In the genomic region with DNA sequence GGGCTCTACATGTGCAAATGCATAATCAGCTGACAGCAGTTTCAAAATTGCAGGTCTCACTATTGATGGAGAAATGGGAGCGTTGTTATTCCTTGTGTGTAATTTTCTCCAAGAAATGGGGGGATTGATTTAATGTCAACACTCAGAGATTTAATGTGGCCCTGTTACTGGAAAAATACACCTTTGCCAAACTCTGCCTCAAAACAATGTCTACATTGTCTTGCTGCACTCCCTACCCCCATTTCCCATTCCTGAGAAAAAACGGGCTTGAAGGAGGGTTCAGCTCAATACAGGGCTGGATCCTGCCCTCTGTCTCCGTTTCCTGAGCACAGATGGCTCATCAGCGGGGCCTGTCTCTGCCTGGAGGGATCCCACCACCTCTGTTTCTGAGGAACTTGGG, we compare ENCODE assay signal across 38 cellular contexts. TPM values are rescaled to one million over a fixed set of nuclear protein-coding genes. Genes with fewer than 3 reads are reported as not detected.
"Had no signal": no experiment of that assay in that cellular context is flagged by ENCODE, and none has a peak within 500 bp of the region (broad histone marks: within the 10 kb centered on the region; RNA-seq: fewer than 3 reads in every experiment).

No MANE protein-coding gene starts in this region.

- H3K9me3 ChIP-seq: MG63 had no signal

- H3K27me3 Mint-ChIP-seq: activated CD4-positive, alpha-beta memory T cell treated with anti-CD3 and anti-CD28 coated beads, Interleukin-2, amount 10 ng/mL, durations not matched to agents 7 days and 5 days; activated CD8-positive, alpha-beta memory T cell treated with anti-CD3 and anti-CD28 coated beads, Interleukin-2, amount 10 ng/mL, durations not matched to agents 7 days and 5 days; activated naive CD8-positive, alpha-beta T cell; activated naive CD8-positive, alpha-beta T cell treated with anti-CD3 and anti-CD28 coated beads, Interleukin-2, amount 50 U/mL, for 24 hours had no signal

- H2AFZ ChIP-seq: PC-9 had no signal

- ATAC-seq: activated CD8-positive, alpha-beta memory T cell treated with anti-CD3 and anti-CD28 coated beads, Interleukin-2, amount 10 ng/mL, durations not matched to agents 7 days and 5 days; activated naive CD8-positive, alpha-beta T cell treated with anti-CD3 and anti-CD28 coated beads, Interleukin-2, amount 50 U/mL, for 24 hours; Right ventricle myocardium inferior had no signal

- H3K4me1 Mint-ChIP-seq: activated CD4-positive, alpha-beta memory T cell treated with anti-CD3 and anti-CD28 coated beads, Interleukin-2, amount 10 ng/mL, durations not matched to agents 7 days and 5 days; activated CD8-positive, alpha-beta memory T cell treated with anti-CD3 and anti-CD28 coated beads, Interleukin-2, amount 10 ng/mL, durations not matched to agents 7 days and 5 days; activated naive CD4-positive, alpha-beta T cell treated with anti-CD3 and anti-CD28 coated beads, Interleukin-2, amount 10 ng/mL, durations not matched to agents 7 days and 5 days; activated naive CD8-positive, alpha-beta T cell treated with anti-CD3 and anti-CD28 coated beads, Interleukin-2, amount 50 U/mL, for 24 hours; central memory CD8-positive, alpha-beta T cell had no signal

- H3K4me3 Mint-ChIP-seq: activated CD4-positive, alpha-beta memory T cell treated with anti-CD3 and anti-CD28 coated beads, Interleukin-2, amount 10 ng/mL, durations not matched to agents 7 days and 5 days; activated CD8-positive, alpha-beta memory T cell treated with anti-CD3 and anti-CD28 coated beads, Interleukin-2, amount 10 ng/mL, durations not matched to agents 7 days and 5 days; activated naive CD4-positive, alpha-beta T cell treated with anti-CD3 and anti-CD28 coated beads, Interleukin-2, amount 10 ng/mL, durations not matched to agents 7 days and 5 days; activated naive CD8-positive, alpha-beta T cell; activated naive CD8-positive, alpha-beta T cell treated with anti-CD3 and anti-CD28 coated beads, Interleukin-2, amount 50 U/mL, for 24 hours; central memory CD8-positive, alpha-beta T cell had no signal

- H3K36me3 Mint-ChIP-seq: activated CD8-positive, alpha-beta memory T cell treated with anti-CD3 and anti-CD28 coated beads, Interleukin-2, amount 10 ng/mL, durations not matched to agents 7 days and 5 days; activated naive CD4-positive, alpha-beta T cell treated with anti-CD3 and anti-CD28 coated beads, Interleukin-2, amount 10 ng/mL, durations not matched to agents 7 days and 5 days; activated naive CD8-positive, alpha-beta T cell had no signal

- H3K36me3 ChIP-seq: cardiac muscle cell, MG63, WERI-Rb-1 had no signal

- H3K4me2 ChIP-seq: PC-9 had no signal

- H3K9me3 Mint-ChIP-seq: activated CD4-positive, alpha-beta memory T cell treated with anti-CD3 and anti-CD28 coated beads, Interleukin-2, amount 10 ng/mL, durations not matched to agents 7 days and 5 days; activated naive CD4-positive, alpha-beta T cell treated with anti-CD3 and anti-CD28 coated beads, Interleukin-2, amount 10 ng/mL, durations not matched to agents 7 days and 5 days; activated naive CD8-positive, alpha-beta T cell treated with anti-CD3 and anti-CD28 coated beads, Interleukin-2, amount 50 U/mL, for 24 hours; central memory CD8-positive, alpha-beta T cell had no signal

- H3K4me3 ChIP-seq: cardiac muscle cell, MG63, PC-9 had no signal

- H3K27me3 ChIP-seq: MG63 had no signal

- DNase-seq: activated CD4-positive, alpha-beta memory T cell treated with anti-CD3 and anti-CD28 coated beads, Interleukin-2, amount 10 ng/mL, durations not matched to agents 7 days and 5 days; activated CD4-positive, alpha-beta T cell treated with anti-CD3 and anti-CD28 coated beads for 1 hour; activated CD4-positive, alpha-beta T cell treated with anti-CD3 and anti-CD28 coated beads for 48 hours; activated CD4-positive, CD25-positive, alpha-beta regulatory T cell; activated CD8-positive, alpha-beta memory T cell treated with anti-CD3 and anti-CD28 coated beads for 24 hours; activated CD8-positive, alpha-beta memory T cell treated with anti-CD3 and anti-CD28 coated beads, Interleukin-2, amount 10 ng/mL, durations not matched to agents 7 days and 5 days; activated CD8-positive, alpha-beta memory T cell treated with anti-CD3 and anti-CD28 coated beads, Interleukin-2, amount 50 U/mL, for 48 hours; activated effector memory CD4-positive, alpha-beta T cell treated with Interleukin-2 at 50 U/mL for 16 hours; activated naive CD4-positive, alpha-beta T cell treated with anti-CD3 and anti-CD28 coated beads, Interleukin-2, amount 10 ng/mL, durations not matched to agents 7 days and 5 days; activated naive CD8-positive, alpha-beta T cell treated with anti-CD3 and anti-CD28 coated beads, Interleukin-2, amount 50 U/mL, for 24 hours; activated T-cell treated with anti-CD3 and anti-CD28 coated beads, Interleukin-2, amount 50 U/mL, for 48 hours; Kasumi-1; KG1; MG63; NCI-H1048; NCI-H1105 treated with DMSO at 0.1 percent for 48 hours; NCI-H1436 treated with DMSO at 0.1 percent for 48 hours; NCI-H1694 treated with DMSO at 0.1 percent for 48 hours; NCI-H2029; NCI-H345; NCI-H524 treated with DMSO at 0.1 percent for 48 hours; NCI-H748 treated with DMSO at 0.1 percent for 48 hours; NK-92 treated with Interleukin-12 subunit alpha and Interleukin-12 subunit beta, amount 100 ng/mL, for 24 hours; PC-9; SIG-M5; SW 1271; T-helper 1 cell; T-helper 2 cell; T-helper 9 cell; WERI-Rb-1 had no signal

- H3K27ac Mint-ChIP-seq: activated CD4-positive, alpha-beta memory T cell treated with anti-CD3 and anti-CD28 coated beads, Interleukin-2, amount 10 ng/mL, durations not matched to agents 7 days and 5 days; activated CD8-positive, alpha-beta memory T cell treated with anti-CD3 and anti-CD28 coated beads, Interleukin-2, amount 10 ng/mL, durations not matched to agents 7 days and 5 days; activated naive CD4-positive, alpha-beta T cell treated with anti-CD3 and anti-CD28 coated beads, Interleukin-2, amount 10 ng/mL, durations not matched to agents 7 days and 5 days; activated naive CD8-positive, alpha-beta T cell; activated naive CD8-positive, alpha-beta T cell treated with anti-CD3 and anti-CD28 coated beads, Interleukin-2, amount 50 U/mL, for 24 hours had no signal

- H3K27ac ChIP-seq: cardiac muscle cell, PC-9, RWPE1, WERI-Rb-1 had no signal

RNA-seq across cellular contexts. Expression of gene EDN3, which starts 18.4 kb away (rescaled TPM):
- total RNA-seq: activated CD8-positive, alpha-beta memory T cell treated with anti-CD3 and anti-CD28 coated beads, Interleukin-2, amount 10 ng/mL, durations not matched to agents 7 days and 5 days; aorta; cardiac muscle cell; NCI-H460; OCI-LY7; PC-9; Right ventricle myocardium inferior had no signal
- polyA plus RNA-seq: cardiac muscle cell had no signal
